12 cellular contexts compared by ENCODE assay signal in the genomic region with DNA sequence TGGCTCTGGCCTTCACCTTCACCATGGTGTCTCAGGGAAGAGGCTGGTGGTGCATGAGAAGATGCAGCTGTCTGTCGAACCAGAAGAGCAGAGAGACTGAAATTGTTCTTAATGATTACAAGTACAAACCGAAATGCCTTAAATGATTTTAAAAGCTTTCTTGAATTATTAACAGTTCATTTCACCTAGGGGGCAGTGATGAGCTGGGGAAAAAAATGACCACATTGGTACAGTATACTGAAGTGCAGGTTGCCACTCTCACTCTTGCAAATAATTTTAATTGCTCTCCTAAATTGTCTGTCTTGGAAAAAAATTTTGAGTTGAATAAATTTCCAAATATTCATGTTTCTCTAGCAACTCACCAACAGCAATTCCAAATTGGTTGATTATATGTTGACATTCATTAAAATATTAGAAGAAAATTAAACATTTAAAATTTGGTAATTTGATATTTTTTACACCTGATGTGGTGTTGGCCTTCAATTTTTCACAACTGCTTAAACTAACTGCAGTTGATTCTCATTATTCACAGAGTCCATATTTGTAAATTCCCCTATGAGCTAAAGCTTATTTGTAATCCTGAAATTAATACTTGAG.
DNase-seq lines count a peak whose midpoint lies in the region; ATAC-seq, FAIRE-seq and TF ChIP-seq lines count a peak whose summit lies in the region.
"Had no signal": no experiment of that assay in that cellular context is flagged by ENCODE, and none has a peak within 500 bp of the region (broad histone marks: within the 10 kb centered on the region; RNA-seq: fewer than 3 reads in every experiment).

No MANE protein-coding gene starts in this region.

- H3K4me1 Mint-ChIP-seq in astrocyte (ENCODE audit: low read depth, unreplicated experiment) (no peaks in the 10 kb centered on the region), natural killer cell (no peaks in the 10 kb centered on the region)
- H3K4me1 Mint-ChIP-seq: activated naive CD8-positive, alpha-beta T cell treated with anti-CD3 and anti-CD28 coated beads, Interleukin-2, amount 50 U/mL, for 24 hours; naive thymus-derived CD4-positive, alpha-beta T cell had no signal

- no peaks in the 10 kb centered on the region for H3K9me3 ChIP-seq in astrocyte (ENCODE audit: insufficient read depth, low read depth, low read length)

- H3K36me3 ChIP-seq in astrocyte (ENCODE audit: insufficient read depth, low read length): no peaks in the 10 kb centered on the region

- H3K4me3 Mint-ChIP-seq in astrocyte (ENCODE audit: unreplicated experiment) (no peak overlapping the region), natural killer cell (no peak overlapping the region)
- H3K4me3 Mint-ChIP-seq: activated naive CD8-positive, alpha-beta T cell treated with anti-CD3 and anti-CD28 coated beads, Interleukin-2, amount 50 U/mL, for 24 hours; naive thymus-derived CD4-positive, alpha-beta T cell had no signal

- H3K27ac Mint-ChIP-seq in astrocyte (ENCODE audit: unreplicated experiment): no peak overlapping the region
- no peak overlapping the region for H3K27ac Mint-ChIP-seq in natural killer cell
- H3K27ac Mint-ChIP-seq: activated naive CD8-positive, alpha-beta T cell treated with anti-CD3 and anti-CD28 coated beads, Interleukin-2, amount 50 U/mL, for 24 hours; naive thymus-derived CD4-positive, alpha-beta T cell had no signal

- H2AFZ ChIP-seq in astrocyte (ENCODE audit: low read depth, low read length): no peak overlapping the region

- H3K4me2 ChIP-seq in astrocyte (ENCODE audit: low read length): no peak overlapping the region

- no peaks in the 10 kb centered on the region for H3K9me3 Mint-ChIP-seq in astrocyte (ENCODE audit: unreplicated experiment)
- H3K9me3 Mint-ChIP-seq in natural killer cell: peaks cover 10 to 19% of the 10 kb centered on the region in 2 donors

- H3K27ac ChIP-seq in astrocyte (ENCODE audit: low read depth, low read length): no peak overlapping the region
- no peak overlapping the region for H3K27ac ChIP-seq in dorsolateral prefrontal cortex

- intact Hi-C loops in dorsolateral prefrontal cortex (cut with DNase I): no loop called here
- intact Hi-C loops in natural killer cell (cut with micrococcal nuclease): no loop called here

- H4K20me1 ChIP-seq in astrocyte (ENCODE audit: insufficient read depth, low read length): no peaks in the 10 kb centered on the region

- no peak for FAIRE-seq in astrocyte (lab: Jason Lieb, UNC)

- no peak overlapping the region for H3K4me3 ChIP-seq in astrocyte (ENCODE audit: insufficient read depth, low read depth, low read length)
- H3K4me3 ChIP-seq in dorsolateral prefrontal cortex: no peak overlapping the region

- H3K9ac ChIP-seq in astrocyte (ENCODE audit: low read length): no peak overlapping the region

- no peaks in the 10 kb centered on the region for H3K4me1 ChIP-seq in astrocyte (ENCODE audit: insufficient read depth, low read length)

- no peaks in the 10 kb centered on the region for H3K79me2 ChIP-seq in astrocyte (ENCODE audit: insufficient read depth, low read length)

- no peak for ATAC-seq in HG02973 (IDR thresholded peaks at IDR 0.05; ENCODE audit: unreplicated experiment)
- ATAC-seq in natural killer cell: no peak
- ATAC-seq: activated naive CD8-positive, alpha-beta T cell treated with anti-CD3 and anti-CD28 coated beads, Interleukin-2, amount 50 U/mL, for 24 hours; naive thymus-derived CD4-positive, alpha-beta T cell had no signal

- peak; percentile 25 for DNase-seq in NCI-H748 (lab: John Stamatoyannopoulos, UW; ENCODE audit: unreplicated experiment)
- no peak for DNase-seq in NCI-H748 treated with DMSO at 0.1 percent for 48 hours (lab: John Stamatoyannopoulos, UW)
- peak; percentile 3 for DNase-seq in LoVo (ENCODE audit: low spot score)
- no peak for DNase-seq in astrocyte (ENCODE audit: low read depth)
- peak; percentile 15 for DNase-seq in renal cortical epithelial cell (ENCODE audit: low read depth)
- no peak for DNase-seq in dorsolateral prefrontal cortex
- DNase-seq in natural killer cell: no peak
- DNase-seq: activated naive CD8-positive, alpha-beta T cell treated with anti-CD3 and anti-CD28 coated beads, Interleukin-2, amount 50 U/mL, for 24 hours; naive thymus-derived CD4-positive, alpha-beta T cell; NCI-H187 treated with DMSO at 0.1 percent for 48 hours; stimulated activated CD4-positive, alpha-beta T cell treated with anti-CD3 and anti-CD28 coated beads, Interleukin-4, amount 100 ng/mL, for 1 hour had no signal

- H3K36me3 Mint-ChIP-seq in astrocyte (ENCODE audit: low read depth, unreplicated experiment): no peaks in the 10 kb centered on the region
- H3K36me3 Mint-ChIP-seq in natural killer cell: no peaks in the 10 kb centered on the region
- H3K36me3 Mint-ChIP-seq: naive thymus-derived CD4-positive, alpha-beta T cell had no signal

- no peaks in the 10 kb centered on the region for H3K27me3 Mint-ChIP-seq in astrocyte (ENCODE audit: low read depth, unreplicated experiment)
- no peaks in the 10 kb centered on the region for H3K27me3 Mint-ChIP-seq in natural killer cell (ENCODE audit: low read depth in 2 of 2)
- H3K27me3 Mint-ChIP-seq: activated naive CD8-positive, alpha-beta T cell treated with anti-CD3 and anti-CD28 coated beads, Interleukin-2, amount 50 U/mL, for 24 hours; naive thymus-derived CD4-positive, alpha-beta T cell had no signal

- TF ChIP-seq CTCF in astrocyte (IDR thresholded peaks at IDR 0.05; ENCODE audit: insufficient read depth, low read depth, low read length) (peak; percentile 17), dorsolateral prefrontal cortex (IDR thresholded peaks at IDR 0.05 in 54 of 56, conservative IDR thresholded peaks at IDR 0.05 in 2 of 56; ENCODE audit: low read depth in 1 of 56, partially characterized antibody in 56 of 56) (peak in 8 of 56 donors; percentile 13 to 24 (median 14)), natural killer cell (IDR thresholded peaks at IDR 0.05) (no peak)

- H3K27me3 ChIP-seq in astrocyte (ENCODE audit: insufficient read depth, low read length) (no peaks in the 10 kb centered on the region), dorsolateral prefrontal cortex (no peaks in the 10 kb centered on the region)

Comparison
In these comparisons a context has a peak if more than half of its experiments do, and no peak if none do; other contexts are left out.
1. DNase-seq: peak in NCI-H748 (single experiment), LoVo (single experiment) and renal cortical epithelial cell (single experiment); none in NCI-H748 treated with DMSO at 0.1 percent for 48 hours (single experiment), astrocyte (single experiment), dorsolateral prefrontal cortex (0 of 10) and natural killer cell (single experiment).